Comparison of ENCODE assay signal across 12 cellular contexts in genomic region chr1:222898191-222898527, GRCh38.
DNase-seq lines count a peak whose midpoint lies in the region; ATAC-seq, FAIRE-seq and TF ChIP-seq lines count a peak whose summit lies in the region.
"Had no signal": no experiment of that assay in that cellular context is flagged by ENCODE, and none has a peak within 500 bp of the region (broad histone marks: within the 10 kb centered on the region; RNA-seq: fewer than 3 reads in every experiment).

No MANE protein-coding gene starts in this region.

- no peaks in the 10 kb centered on the region for H3K36me3 ChIP-seq in kidney (ENCODE audit: control insufficient read depth in 1 of 2, insufficient read depth in 2 of 2, low read length in 2 of 2)
- no peaks in the 10 kb centered on the region for H3K36me3 ChIP-seq in suprapubic skin

- peak overlapping the region; percentile 64 to 88 for H3K4me3 Mint-ChIP-seq in activated T-cell treated with anti-CD3 and anti-CD28 coated beads, Interleukin-2, amount 50 U/mL, for 72 hours
- no peak overlapping the region for H3K4me3 Mint-ChIP-seq in activated T-helper 1 cell treated with anti-CD3 and anti-CD28 coated beads, Interleukin-12 subunit alpha, Interleukin-12 subunit beta, Interleukin-2, Interleukin-4 antibody, amounts not matched to agents 30 ng/mL and 10 ng/mL and 1 ng/mL, durations not matched to agents 14 hours and 24 hours and 36 hours

- TF ChIP-seq EP300 in suprapubic skin (IDR thresholded peaks at IDR 0.05): no peak

- no peak overlapping the region for H3K27ac ChIP-seq in kidney (ENCODE audit: low read depth in 2 of 2, low read length in 2 of 2)
- no peak overlapping the region for H3K27ac ChIP-seq in suprapubic skin

- FAIRE-seq in kidney (lab: Jason Lieb, UNC): peak; percentile 19

- H3K27me3 Mint-ChIP-seq in activated T-cell treated with anti-CD3 and anti-CD28 coated beads, Interleukin-2, amount 50 U/mL, for 72 hours (ENCODE audit: low read depth): no peaks in the 10 kb centered on the region
- peaks cover 4% of the 10 kb centered on the region for H3K27me3 Mint-ChIP-seq in activated T-helper 1 cell treated with anti-CD3 and anti-CD28 coated beads, Interleukin-12 subunit alpha, Interleukin-12 subunit beta, Interleukin-2, Interleukin-4 antibody, amounts not matched to agents 30 ng/mL and 10 ng/mL and 1 ng/mL, durations not matched to agents 14 hours and 24 hours and 36 hours (ENCODE audit: insufficient read depth)

- H3K4me3 ChIP-seq in kidney (ENCODE audit: low read length in 2 of 2) (peak overlapping the region in 1 of 2 donors; percentile 43), suprapubic skin (peak overlapping the region; percentile 21)

- H3K4me1 ChIP-seq in kidney (ENCODE audit: control insufficient read depth in 1 of 2, insufficient read depth in 1 of 2, low read depth in 1 of 2, low read length in 2 of 2): no peaks in the 10 kb centered on the region
- peaks cover 18% of the 10 kb centered on the region for H3K4me1 ChIP-seq in suprapubic skin

- peak overlapping the region in 1 of 2 donors; percentile 22 for H3K9ac ChIP-seq in kidney (ENCODE audit: low read length in 2 of 2)

- H3K27ac Mint-ChIP-seq in activated T-cell treated with anti-CD3 and anti-CD28 coated beads, Interleukin-2, amount 50 U/mL, for 72 hours: peak overlapping the region; percentile 83
- peak overlapping the region; percentile 51 for H3K27ac Mint-ChIP-seq in activated T-helper 1 cell treated with anti-CD3 and anti-CD28 coated beads, Interleukin-12 subunit alpha, Interleukin-12 subunit beta, Interleukin-2, Interleukin-4 antibody, amounts not matched to agents 30 ng/mL and 10 ng/mL and 1 ng/mL, durations not matched to agents 14 hours and 24 hours and 36 hours

- H3K9me3 ChIP-seq in kidney (ENCODE audit: control insufficient read depth in 1 of 2, low read length in 2 of 2): no peaks in the 10 kb centered on the region
- H3K9me3 ChIP-seq in suprapubic skin: no peaks in the 10 kb centered on the region

- intact Hi-C loops in activated T-helper 1 cell treated with anti-CD3 and anti-CD28 coated beads, Interleukin-12 subunit alpha, Interleukin-12 subunit beta, Interleukin-2, Interleukin-4 antibody, amounts not matched to agents 30 ng/mL and 10 ng/mL and 1 ng/mL, durations not matched to agents 14 hours and 24 hours and 36 hours (cut with micrococcal nuclease): loop anchor here (5.0 to 10.0 kb wide), 2 partner anchors 297 to 934 kb away; no protein-coding TSS in a partner anchor
- intact Hi-C loops in kidney (cut with DNase I): no loop called here

- H3K9me3 Mint-ChIP-seq in activated T-cell treated with anti-CD3 and anti-CD28 coated beads, Interleukin-2, amount 50 U/mL, for 72 hours: no peaks in the 10 kb centered on the region
- no peaks in the 10 kb centered on the region for H3K9me3 Mint-ChIP-seq in activated T-helper 1 cell treated with anti-CD3 and anti-CD28 coated beads, Interleukin-12 subunit alpha, Interleukin-12 subunit beta, Interleukin-2, Interleukin-4 antibody, amounts not matched to agents 30 ng/mL and 10 ng/mL and 1 ng/mL, durations not matched to agents 14 hours and 24 hours and 36 hours

- ATAC-seq in activated T-cell treated with anti-CD3 and anti-CD28 coated beads, Interleukin-2, amount 50 U/mL, for 72 hours (replicated peaks in 1 of 2): no peak
- no peak for ATAC-seq in GM21390 (IDR thresholded peaks at IDR 0.05; ENCODE audit: unreplicated experiment)
- no peak for ATAC-seq in GM21723 (IDR thresholded peaks at IDR 0.05; ENCODE audit: unreplicated experiment)

- no peak for DNase-seq in activated T-cell treated with anti-CD3 and anti-CD28 coated beads, Interleukin-2, amount 50 U/mL, for 72 hours
- no peak for DNase-seq in activated T-cell treated with anti-CD3 and anti-CD28 coated beads for 4 hours
- no peak for DNase-seq in activated T-helper 1 cell treated with anti-CD3 and anti-CD28 coated beads, Interleukin-12 subunit alpha, Interleukin-12 subunit beta, Interleukin-2, Interleukin-4 antibody, amounts not matched to agents 30 ng/mL and 10 ng/mL and 1 ng/mL, durations not matched to agents 14 hours and 24 hours and 36 hours (ENCODE audit: low spot score)
- no peak for DNase-seq in kidney
- DNase-seq in suprapubic skin (ENCODE audit: low spot score in 2 of 2): no peak
- DNase-seq in ureter (ENCODE audit: low spot score): no peak
- DNase-seq: activated naive CD4-positive, alpha-beta T cell treated with Interleukin-2 at 50 U/mL for 16 hours; H7; NCI-H1105 treated with DMSO at 0.1 percent for 48 hours; retina had no signal

- WGBS in suprapubic skin: 21% methylated on average over 1 of the region's 1 CpG

- peaks cover 0 to 3% of the 10 kb centered on the region in 2 donors for H3K36me3 Mint-ChIP-seq in activated T-cell treated with anti-CD3 and anti-CD28 coated beads, Interleukin-2, amount 50 U/mL, for 72 hours (ENCODE audit: insufficient read depth in 2 of 2)
- no peaks in the 10 kb centered on the region for H3K36me3 Mint-ChIP-seq in activated T-helper 1 cell treated with anti-CD3 and anti-CD28 coated beads, Interleukin-12 subunit alpha, Interleukin-12 subunit beta, Interleukin-2, Interleukin-4 antibody, amounts not matched to agents 30 ng/mL and 10 ng/mL and 1 ng/mL, durations not matched to agents 14 hours and 24 hours and 36 hours (ENCODE audit: low read depth)

- no peaks in the 10 kb centered on the region for H3K27me3 ChIP-seq in suprapubic skin

- TF ChIP-seq CTCF in kidney (IDR thresholded peaks at IDR 0.05; ENCODE audit: borderline replicate concordance, extremely low read depth, insufficient read depth) (no peak), suprapubic skin (IDR thresholded peaks at IDR 0.05) (no peak)

- no peak for TF ChIP-seq POLR2A in suprapubic skin (IDR thresholded peaks at IDR 0.05)

- peaks cover 15% of the 10 kb centered on the region for H3K4me1 Mint-ChIP-seq in activated T-cell treated with anti-CD3 and anti-CD28 coated beads, Interleukin-2, amount 50 U/mL, for 72 hours (ENCODE audit: low read depth)
- peaks cover 16% of the 10 kb centered on the region for H3K4me1 Mint-ChIP-seq in activated T-helper 1 cell treated with anti-CD3 and anti-CD28 coated beads, Interleukin-12 subunit alpha, Interleukin-12 subunit beta, Interleukin-2, Interleukin-4 antibody, amounts not matched to agents 30 ng/mL and 10 ng/mL and 1 ng/mL, durations not matched to agents 14 hours and 24 hours and 36 hours (ENCODE audit: low read depth)
